ENCODE assay signal across 22 cellular contexts in genomic region chr10:133131754-133132710, GRCh38. TPM values are rescaled to one million over a fixed set of nuclear protein-coding genes. Genes with fewer than 3 reads are reported as not detected.
DNase-seq lines count a peak whose midpoint lies in the region; ATAC-seq, FAIRE-seq and TF ChIP-seq lines count a peak whose summit lies in the region.
"Had no signal": no experiment of that assay in that cellular context is flagged by ENCODE, and none has a peak within 500 bp of the region (broad histone marks: within the 10 kb centered on the region; RNA-seq: fewer than 3 reads in every experiment).

No MANE protein-coding gene starts in this region.

- H3K36me3 Mint-ChIP-seq in activated naive CD4-positive, alpha-beta T cell treated with anti-CD3 and anti-CD28 coated beads for 36 hours (ENCODE audit: low read depth): no peaks in the 10 kb centered on the region
- H3K36me3 Mint-ChIP-seq: activated naive CD8-positive, alpha-beta T cell treated with anti-CD3 and anti-CD28 coated beads for 36 hours; CD8-positive, alpha-beta T cell; natural killer cell; T-cell had no signal

- H3K36me3 ChIP-seq in right lobe of liver: no peaks in the 10 kb centered on the region
- H3K36me3 ChIP-seq in HepG2 (replicated peaks in 1 of 2; ENCODE audit: control insufficient read depth in 1 of 2, insufficient read depth in 2 of 2, low read length in 2 of 2): no peaks in the 10 kb centered on the region
- H3K36me3 ChIP-seq in neuronal stem cell (replicated peaks in 1 of 2; ENCODE audit: control insufficient read depth in 2 of 2, insufficient read depth in 2 of 2, low read length in 2 of 2): no peaks in the 10 kb centered on the region
- H3K36me3 ChIP-seq in aorta (ENCODE audit: control insufficient read depth in 1 of 2, insufficient read depth in 2 of 2, low read length in 1 of 2): no peaks in the 10 kb centered on the region
- H3K36me3 ChIP-seq: breast epithelium had no signal

- intact Hi-C loops in right lobe of liver (cut with DNase I) (no loop called here), HepG2 (cut with micrococcal nuclease; ENCODE audit: unreplicated experiment) (no loop called here), aorta (cut with DNase I) (no loop called here)
- intact Hi-C loops in activated naive CD4-positive, alpha-beta T cell treated with anti-CD3 and anti-CD28 coated beads for 36 hours (cut with micrococcal nuclease): no loop called here

- no peak overlapping the region for H2BK120ac ChIP-seq in neuronal stem cell (ENCODE audit: low read depth, low read length)

- peak overlapping the region; percentile 53 for H3K4ac ChIP-seq in neuronal stem cell (ENCODE audit: low read length)

- H3K4me1 Mint-ChIP-seq in activated naive CD4-positive, alpha-beta T cell treated with anti-CD3 and anti-CD28 coated beads for 36 hours (ENCODE audit: low read depth): no peaks in the 10 kb centered on the region
- H3K4me1 Mint-ChIP-seq: activated CD4-positive, alpha-beta T cell treated with anti-CD3 and anti-CD28 coated beads, Interleukin-2, amount 10 ng/mL, durations not matched to agents 7 days and 5 days; activated naive CD8-positive, alpha-beta T cell treated with anti-CD3 and anti-CD28 coated beads for 36 hours; natural killer cell had no signal

- no peak for FAIRE-seq in HepG2 (lab: Jason Lieb, UNC)

- H2BK15ac ChIP-seq in neuronal stem cell (ENCODE audit: low read length): no peak overlapping the region

- TF ChIP-seq POLR2A in right lobe of liver (IDR thresholded peaks at IDR 0.05) (no peak), HepG2 (IDR thresholded peaks at IDR 0.05; ENCODE audit: insufficient read depth in 1 of 2, low read depth in 2 of 2, low read length in 2 of 2) (no peak)

- no peak overlapping the region for H3K4me3 Mint-ChIP-seq in activated naive CD4-positive, alpha-beta T cell treated with anti-CD3 and anti-CD28 coated beads for 36 hours
- H3K4me3 Mint-ChIP-seq: activated CD4-positive, alpha-beta T cell treated with anti-CD3 and anti-CD28 coated beads, Interleukin-2, amount 10 ng/mL, durations not matched to agents 7 days and 5 days; activated naive CD8-positive, alpha-beta T cell treated with anti-CD3 and anti-CD28 coated beads for 36 hours; CD8-positive, alpha-beta T cell; natural killer cell; T-cell had no signal

- no peaks in the 10 kb centered on the region for H3K79me2 ChIP-seq in HepG2 (ENCODE audit: insufficient read depth, low read length)

- H3K4me3 ChIP-seq in right lobe of liver (no peak overlapping the region), HepG2 (replicated peaks in 1 of 3; ENCODE audit: insufficient read depth in 1 of 3, low read depth in 2 of 3, low read length in 3 of 3) (no peak overlapping the region), neuronal stem cell (ENCODE audit: low read length in 2 of 2) (peak overlapping the region in 1 of 2 donors; percentile 43), aorta (ENCODE audit: low read length in 2 of 2) (no peak overlapping the region)
- H3K4me3 ChIP-seq: breast epithelium had no signal

- DNase-seq in right lobe of liver (peak in 2 of 3 donors; percentile 35 to 53), HepG2 (ENCODE audit: low spot score) (no peak), epidermal melanocyte (ENCODE audit: insufficient read length, low spot score) (peak; percentile 13), neuronal stem cell (ENCODE audit: low spot score) (no peak), aorta (peak; percentile 42 to 67), C1 segment of cervical spinal cord (lab: John Stamatoyannopoulos, UW) (no peak)
- no peak for DNase-seq in activated naive CD4-positive, alpha-beta T cell treated with anti-CD3 and anti-CD28 coated beads for 36 hours
- DNase-seq: activated CD4-positive, alpha-beta T cell treated with anti-CD3 and anti-CD28 coated beads, Interleukin-2, amount 10 ng/mL, durations not matched to agents 7 days and 5 days; activated naive CD8-positive, alpha-beta T cell treated with anti-CD3 and anti-CD28 coated beads for 36 hours; MM.1S; natural killer cell; NCI-H187 treated with DMSO at 0.1 percent for 48 hours; NCI-H446 treated with DMSO at 0.1 percent for 48 hours; retina; Right ventricle myocardium superior; stimulated activated naive CD8-positive, alpha-beta T cell treated with anti-CD3 and anti-CD28 coated beads, Interleukin-15, Interleukin-2, amounts not matched to agents 100 U/mL and 50 U/mL, for 24 hours; T-cell had no signal

- no peak overlapping the region for H3K27ac ChIP-seq in right lobe of liver
- no peak overlapping the region for H3K27ac ChIP-seq in HepG2 (ENCODE audit: extremely low read length, insufficient read depth, low read length)
- no peak overlapping the region for H3K27ac ChIP-seq in neuronal stem cell (replicated peaks; ENCODE audit: low read length)
- H3K27ac ChIP-seq in aorta (ENCODE audit: low read depth in 1 of 2, low read length in 2 of 2): no peak overlapping the region
- H3K27ac ChIP-seq: breast epithelium had no signal

- CTCF ChIA-PET in HepG2 (lab: Yijun Ruan, JAX; ENCODE audit: low intra/inter-chr PET ratio, low total read pairs): no interaction called here
- CTCF ChIA-PET in activated naive CD4-positive, alpha-beta T cell treated with anti-CD3 and anti-CD28 coated beads for 36 hours (lab: Charles Lee): no interaction called here

- no peaks in the 10 kb centered on the region for H3K4me1 ChIP-seq in right lobe of liver
- H3K4me1 ChIP-seq in HepG2 (ENCODE audit: insufficient read depth, low read length): no peaks in the 10 kb centered on the region
- H3K4me1 ChIP-seq in neuronal stem cell (ENCODE audit: control insufficient read depth in 2 of 2, insufficient read depth in 1 of 2, low read depth in 1 of 2, low read length in 2 of 2): peaks cover 0 to 5% of the 10 kb centered on the region in 2 donors
- H3K4me1 ChIP-seq in aorta (ENCODE audit: control insufficient read depth in 1 of 2, insufficient read depth in 2 of 2, low read length in 2 of 2): no peaks in the 10 kb centered on the region
- H3K4me1 ChIP-seq: breast epithelium had no signal

- H3K9ac ChIP-seq in HepG2 (ENCODE audit: insufficient read depth, low read depth, low read length) (no peak overlapping the region), neuronal stem cell (ENCODE audit: low read depth, low read length, poor library complexity) (peak overlapping the region; percentile 84)

- no peaks in the 10 kb centered on the region for H3K9me3 Mint-ChIP-seq in activated naive CD4-positive, alpha-beta T cell treated with anti-CD3 and anti-CD28 coated beads for 36 hours
- H3K9me3 Mint-ChIP-seq: activated CD4-positive, alpha-beta T cell treated with anti-CD3 and anti-CD28 coated beads, Interleukin-2, amount 10 ng/mL, durations not matched to agents 7 days and 5 days; activated naive CD8-positive, alpha-beta T cell treated with anti-CD3 and anti-CD28 coated beads for 36 hours; CD8-positive, alpha-beta T cell; natural killer cell; T-cell had no signal

- H4K91ac ChIP-seq in neuronal stem cell (ENCODE audit: low read depth, low read length, poor library complexity): peak overlapping the region; percentile 94

- 62% methylated on average over 8 of the region's 49 CpGs for WGBS in right lobe of liver (ENCODE audit: insufficient coverage, low coverage, low lambda C conversion rate, missing lambda C conversion rate)
- WGBS in HepG2 (ENCODE audit: low lambda C conversion rate): 64% methylated on average over 24 of the region's 49 CpGs
- WGBS in neuronal stem cell (ENCODE audit: extremely low coverage in 2 of 2, insufficient read length in 2 of 2, insufficient replicate concordance in 1 of 2), 2 donors: no CpG with 5 or more reads among the region's 49 CpGs
- 79 to 80% methylated on average over 49 of the region's 49 CpGs for WGBS in aorta, 2 donors

- ATAC-seq in right lobe of liver: peak in 1 of 4 donors; percentile 5
- ATAC-seq in HepG2: no peak
- no peak for ATAC-seq in aorta (ENCODE audit: low FRiP score)
- no peak for ATAC-seq in HG03342 (IDR thresholded peaks at IDR 0.05; ENCODE audit: unreplicated experiment)
- ATAC-seq: CD8-positive, alpha-beta T cell; stimulated activated naive CD8-positive, alpha-beta T cell treated with anti-CD3 and anti-CD28 coated beads, Interleukin-15, Interleukin-2, amounts not matched to agents 100 U/mL and 50 U/mL, for 24 hours; T-cell had no signal

- H2AK5ac ChIP-seq in neuronal stem cell (ENCODE audit: low read depth, low read length): peak overlapping the region; percentile 92

- H3K14ac ChIP-seq in neuronal stem cell (ENCODE audit: low read length): peak overlapping the region; percentile 75

- H3K27me3 Mint-ChIP-seq in activated naive CD4-positive, alpha-beta T cell treated with anti-CD3 and anti-CD28 coated beads for 36 hours (ENCODE audit: low read depth): no peaks in the 10 kb centered on the region
- H3K27me3 Mint-ChIP-seq: activated CD4-positive, alpha-beta T cell treated with anti-CD3 and anti-CD28 coated beads, Interleukin-2, amount 10 ng/mL, durations not matched to agents 7 days and 5 days; activated naive CD8-positive, alpha-beta T cell treated with anti-CD3 and anti-CD28 coated beads for 36 hours; T-cell had no signal

- in situ Hi-C loops in HepG2 (cut with HindIII; ENCODE audit: extremely low pct_ligation_motif_present, low pct_unique_long_range_greater_than_20kb): no loop called here

- H3K4me2 ChIP-seq in HepG2 (ENCODE audit: low read depth, low read length): no peak overlapping the region
- no peak overlapping the region for H3K4me2 ChIP-seq in neuronal stem cell (ENCODE audit: insufficient read depth, low read length, poor library complexity, severe bottlenecking)

- peak overlapping the region; percentile 48 for H4K8ac ChIP-seq in neuronal stem cell (ENCODE audit: low read depth, low read length)

- no TSS peak for BruUV-seq in HepG2 (replicated peaks; lab: Mats Ljungman, UMichigan)

- TF ChIP-seq RAD21 in HepG2 (CRISPR knock-in tag; IDR thresholded peaks at IDR 0.05): no peak

- no peak overlapping the region for H2BK5ac ChIP-seq in neuronal stem cell (ENCODE audit: low read length)

- H3K23ac ChIP-seq in neuronal stem cell (ENCODE audit: low read depth, low read length, poor library complexity): peak overlapping the region; percentile 96

- POLR2A ChIA-PET in HepG2 (lab: Yijun Ruan, JAX): no interaction called here

- H3K79me1 ChIP-seq in neuronal stem cell (ENCODE audit: low read depth, low read length): no peaks in the 10 kb centered on the region

- TF ChIP-seq CTCF in right lobe of liver (IDR thresholded peaks at IDR 0.05) (no peak), HepG2 (CRISPR knock-in tag; IDR thresholded peaks at IDR 0.05) (no peak)

- H3K18ac ChIP-seq in neuronal stem cell (ENCODE audit: low read length): peak overlapping the region; percentile 7

- H3K9me3 ChIP-seq in right lobe of liver (no peaks in the 10 kb centered on the region), HepG2 (ENCODE audit: low read length) (no peaks in the 10 kb centered on the region), neuronal stem cell (replicated peaks in 1 of 2; ENCODE audit: control insufficient read depth in 2 of 2, insufficient read depth in 1 of 2, low read depth in 1 of 2, low read length in 2 of 2) (peaks cover 0 to 6% of the 10 kb centered on the region in 2 donors), aorta (ENCODE audit: control insufficient read depth, low read length) (no peaks in the 10 kb centered on the region)
- H3K9me3 ChIP-seq: breast epithelium had no signal

- H4K20me1 ChIP-seq in HepG2 (ENCODE audit: insufficient read depth, low read length): no peaks in the 10 kb centered on the region

- TF ChIP-seq EP300 in HepG2 (IDR thresholded peaks at IDR 0.05; ENCODE audit: low read depth in 2 of 2, low read length in 2 of 2): no peak
- TF ChIP-seq EP300 in HepG2 (CRISPR knock-in tag; IDR thresholded peaks at IDR 0.05; ENCODE audit: borderline replicate concordance): no peak

- H3K27me3 ChIP-seq in right lobe of liver (no peaks in the 10 kb centered on the region), HepG2 (ENCODE audit: control insufficient read depth in 1 of 2, insufficient read depth in 2 of 2, low read length in 2 of 2) (peaks cover 6 to 26% of the 10 kb centered on the region in 2 experiments; a peak in 4 of 5 replicates), neuronal stem cell (ENCODE audit: control insufficient read depth in 3 of 3, insufficient read depth in 3 of 3, low read depth in 1 of 3, low read length in 3 of 3) (peaks cover 0 to 6% (median 0%) of the 10 kb centered on the region in 3 experiments), aorta (ENCODE audit: control insufficient read depth in 1 of 2, insufficient read depth in 2 of 2, low read length in 1 of 2) (no peaks in the 10 kb centered on the region)

- H2AFZ ChIP-seq in HepG2 (ENCODE audit: low read length) (no peak overlapping the region), neuronal stem cell (ENCODE audit: low read length) (no peak overlapping the region)

- no peak overlapping the region for H3K27ac Mint-ChIP-seq in activated naive CD4-positive, alpha-beta T cell treated with anti-CD3 and anti-CD28 coated beads for 36 hours
- H3K27ac Mint-ChIP-seq: activated CD4-positive, alpha-beta T cell treated with anti-CD3 and anti-CD28 coated beads, Interleukin-2, amount 10 ng/mL, durations not matched to agents 7 days and 5 days; activated naive CD8-positive, alpha-beta T cell treated with anti-CD3 and anti-CD28 coated beads for 36 hours; CD8-positive, alpha-beta T cell; natural killer cell; T-cell had no signal

- H2BK12ac ChIP-seq in neuronal stem cell (ENCODE audit: low read length): peak overlapping the region; percentile 46

RNA-seq across cellular contexts. Expression of gene KNDC1, which starts 28.0 kb away (rescaled TPM):
- total RNA-seq in right lobe of liver: 10 to 100 TPM in 2 of 6 experiments, 1 to 10 TPM in 3, under 1 TPM in 1; 0.54 to 11.6 (median 8.2) TPM
- 0.44 TPM in 1 of 2 replicates, not detected in the other for total RNA-seq in HepG2 (2016; rRNA removed; fragmentation: Illumina TruSeq; extraction: Trizol)
- not detected in 2 replicates for total RNA-seq in HepG2 (2016; cell fraction: cytosol; rRNA removed; fragmentation: Illumina TruSeq; extraction: Trizol; ENCODE audit: low read depth)
- not detected in 2 replicates for total RNA-seq in HepG2 (2016; cell fraction: insoluble cytoplasmic fraction; rRNA removed; fragmentation: Illumina TruSeq; extraction: Trizol)
- total RNA-seq in HepG2 (2016; cell fraction: membrane; rRNA removed; fragmentation: Illumina TruSeq; extraction: Trizol): 0.38 TPM in 1 of 2 replicates, not detected in the other
- not detected in 2 replicates for total RNA-seq in HepG2 (2016; cell fraction: nucleus; rRNA removed; fragmentation: Illumina TruSeq; extraction: Trizol)
- polyA plus RNA-seq in HepG2 (2011; rRNA removed): 0.56 and 0.69 TPM in 2 replicates
- polyA plus RNA-seq in HepG2 (2011; cell fraction: cytosol; rRNA removed): 0.09 and 0.66 TPM in 2 replicates
- polyA plus RNA-seq in HepG2 (2011; cell fraction: nucleus; rRNA removed): 1.3 and 3.3 TPM in 2 replicates
- polyA plus RNA-seq in HepG2 (2012): 0.17 TPM in 1 of 2 replicates, not detected in the other
- 0.03 and 0.17 TPM in 2 replicates for polyA plus RNA-seq in HepG2 (2016; cell fraction: cytosol; fragmentation: Illumina TruSeq; extraction: Trizol; ENCODE audit: low read depth)
- not detected in 2 replicates for polyA plus RNA-seq in HepG2 (2016; cell fraction: insoluble cytoplasmic fraction; fragmentation: Illumina TruSeq; extraction: Trizol; ENCODE audit: low read depth)
- polyA plus RNA-seq in HepG2 (2016; cell fraction: membrane; fragmentation: Illumina TruSeq; extraction: Trizol; ENCODE audit: low read depth): 0.03 TPM in 1 of 2 replicates, not detected in the other
- polyA plus RNA-seq in HepG2 (2016; cell fraction: nucleus; fragmentation: Illumina TruSeq; extraction: Trizol; ENCODE audit: insufficient read depth, low read depth): not detected in 2 replicates
- polyA minus RNA-seq in HepG2 (2011; rRNA and poly(A)+ RNA removed; ENCODE audit: low replicate concordance): 0.09 and 4.0 TPM in 2 replicates
- 0.53 and 1.8 TPM in 2 replicates for polyA minus RNA-seq in HepG2 (2011; cell fraction: cytosol; rRNA and poly(A)+ RNA removed)
- polyA minus RNA-seq in HepG2 (2011; cell fraction: nucleus; rRNA and poly(A)+ RNA removed): 0.12 and 2.4 TPM in 2 replicates
- polyA plus RNA-seq in neuronal stem cell (2013, experiment 1 of 2): 6.4 TPM
- 6.1 TPM for polyA plus RNA-seq in neuronal stem cell (2013, experiment 2 of 2)
- total RNA-seq in aorta: under 1 TPM; 0.13 to 0.36 TPM
- polyA plus RNA-seq in aorta: under 1 TPM; 0.05 to 0.25 TPM
- total RNA-seq in activated naive CD4-positive, alpha-beta T cell treated with anti-CD3 and anti-CD28 coated beads for 36 hours: not detected
- total RNA-seq: activated naive CD8-positive, alpha-beta T cell treated with anti-CD3 and anti-CD28 coated beads for 36 hours; CD8-positive, alpha-beta T cell; Daoy; Right ventricle myocardium superior had no signal

RNA-seq across cellular contexts. Expression of gene ADGRA1, which starts 44.3 kb away (rescaled TPM):
- total RNA-seq in right lobe of liver: under 1 TPM in 5 of 6 experiments, not detected in 1; 0.10 to 0.46 (median 0.16) TPM
- total RNA-seq in HepG2 (2016; rRNA removed; fragmentation: Illumina TruSeq; extraction: Trizol): not detected in 2 replicates
- not detected in 2 replicates for total RNA-seq in HepG2 (2016; cell fraction: cytosol; rRNA removed; fragmentation: Illumina TruSeq; extraction: Trizol; ENCODE audit: low read depth)
- not detected in 2 replicates for total RNA-seq in HepG2 (2016; cell fraction: insoluble cytoplasmic fraction; rRNA removed; fragmentation: Illumina TruSeq; extraction: Trizol)
- total RNA-seq in HepG2 (2016; cell fraction: membrane; rRNA removed; fragmentation: Illumina TruSeq; extraction: Trizol): not detected in 2 replicates
- not detected in 2 replicates for total RNA-seq in HepG2 (2016; cell fraction: nucleus; rRNA removed; fragmentation: Illumina TruSeq; extraction: Trizol)
- not detected in 2 replicates for polyA plus RNA-seq in HepG2 (2011; rRNA removed)
- polyA plus RNA-seq in HepG2 (2011; cell fraction: cytosol; rRNA removed): not detected in 2 replicates
- not detected in 2 replicates for polyA plus RNA-seq in HepG2 (2011; cell fraction: nucleus; rRNA removed)
- not detected in 2 replicates for polyA plus RNA-seq in HepG2 (2012)
- not detected in 2 replicates for polyA plus RNA-seq in HepG2 (2016; cell fraction: cytosol; fragmentation: Illumina TruSeq; extraction: Trizol; ENCODE audit: low read depth)
- not detected in 2 replicates for polyA plus RNA-seq in HepG2 (2016; cell fraction: insoluble cytoplasmic fraction; fragmentation: Illumina TruSeq; extraction: Trizol; ENCODE audit: low read depth)
- polyA plus RNA-seq in HepG2 (2016; cell fraction: membrane; fragmentation: Illumina TruSeq; extraction: Trizol; ENCODE audit: low read depth): not detected in 2 replicates
- not detected in 2 replicates for polyA plus RNA-seq in HepG2 (2016; cell fraction: nucleus; fragmentation: Illumina TruSeq; extraction: Trizol; ENCODE audit: insufficient read depth, low read depth)
- not detected in 2 replicates for polyA minus RNA-seq in HepG2 (2011; rRNA and poly(A)+ RNA removed; ENCODE audit: low replicate concordance)
- not detected in 2 replicates for polyA minus RNA-seq in HepG2 (2011; cell fraction: cytosol; rRNA and poly(A)+ RNA removed)
- polyA minus RNA-seq in HepG2 (2011; cell fraction: nucleus; rRNA and poly(A)+ RNA removed): not detected in 2 replicates
- 0.08 TPM for polyA plus RNA-seq in neuronal stem cell (2013, experiment 1 of 2)
- 0.07 TPM for polyA plus RNA-seq in neuronal stem cell (2013, experiment 2 of 2)
- not detected for total RNA-seq in aorta
- under 1 TPM in 1 of 2 donors, not detected in 1; 0.20 TPM for polyA plus RNA-seq in aorta
- not detected for total RNA-seq in activated naive CD4-positive, alpha-beta T cell treated with anti-CD3 and anti-CD28 coated beads for 36 hours
- total RNA-seq: activated CD4-positive, alpha-beta T cell treated with anti-CD3 and anti-CD28 coated beads, Interleukin-2, amount 10 ng/mL, durations not matched to agents 7 days and 5 days; activated naive CD8-positive, alpha-beta T cell treated with anti-CD3 and anti-CD28 coated beads for 36 hours; CD8-positive, alpha-beta T cell; Daoy; H4; natural killer cell; Right ventricle myocardium superior; T-cell had no signal

Comparison
In these comparisons a context has a peak if more than half of its experiments do, and no peak if none do; other contexts are left out.
1. DNase-seq: peak in right lobe of liver (2 of 3), epidermal melanocyte (single experiment) and aorta (2 of 2); none in HepG2 (single experiment), neuronal stem cell (single experiment), activated naive CD4-positive, alpha-beta T cell treated with anti-CD3 and anti-CD28 coated beads for 36 hours (single experiment) and C1 segment of cervical spinal cord (0 of 14).